8 cellular contexts compared by ENCODE assay signal in the genomic region with DNA sequence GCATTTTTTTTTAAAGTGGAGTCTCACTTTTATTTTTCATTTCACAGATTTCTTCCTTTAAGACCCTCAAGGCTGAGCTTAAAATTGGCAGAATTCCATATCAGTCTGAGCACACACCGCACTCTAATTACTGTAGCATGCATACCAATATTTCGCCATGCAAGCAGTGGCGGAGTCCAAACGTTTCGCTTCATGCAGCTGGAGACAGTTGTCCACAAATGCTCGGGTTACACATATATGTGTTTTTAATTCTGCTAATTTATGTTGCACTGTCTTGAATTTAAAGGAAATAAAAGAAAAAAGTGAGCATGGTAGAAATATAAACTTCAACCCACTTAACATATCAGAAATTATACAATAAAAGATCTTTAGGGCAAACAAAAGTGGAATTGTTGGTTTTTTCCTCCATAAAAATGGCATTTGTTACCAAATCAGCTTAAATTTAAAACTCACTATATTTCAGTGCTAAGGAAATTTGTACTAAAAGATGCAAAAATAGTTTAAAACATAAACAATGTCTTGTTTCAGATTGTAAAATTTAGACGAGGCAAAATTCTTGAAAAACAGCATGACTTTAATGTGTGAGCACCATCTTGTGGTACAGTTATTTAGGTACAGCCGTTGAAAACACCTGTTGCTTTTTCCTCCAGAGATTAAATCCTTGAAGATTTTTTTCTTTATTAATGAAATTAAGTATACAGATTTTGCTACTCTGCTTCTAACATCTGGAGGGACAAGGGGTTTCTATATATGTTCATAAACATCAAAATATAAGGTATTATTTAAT.
DNase-seq lines count a peak whose midpoint lies in the region; ATAC-seq and TF ChIP-seq lines count a peak whose summit lies in the region.

No MANE protein-coding gene starts in this region.

- in situ Hi-C loops in ACHN (cut with HindIII; ENCODE audit: low pct_ligation_motif_present, low pct_unique_long_range_greater_than_20kb, low sequenced_read_pairs) = no loop called here

- peak; percentile 51 for TF ChIP-seq CTCF in foreskin fibroblast (IDR thresholded peaks at IDR 0.05; ENCODE audit: low read depth, low read length)

- peak overlapping the region; percentile 24 to 50 for H3K4me3 ChIP-seq in foreskin fibroblast (ENCODE audit: low read depth in 1 of 2, low read length in 2 of 2)

- DNase-seq in ACHN (peak; percentile 75), NAMALWA (ENCODE audit: low spot score) (peak; percentile 72), SKM-1 treated with dmso at 0.1 percent for 144 hours (lab: John Stamatoyannopoulos, UW; ENCODE audit: unreplicated experiment) (peak; percentile 52), foreskin fibroblast (peak; percentile 15 to 60), pons (ENCODE audit: low spot score) (peak; percentile 69), activated gamma-delta T cell (lab: John Stamatoyannopoulos, UW) (no peak)
- DNase-seq in stimulated activated CD4-positive, alpha-beta T cell treated with anti-CD3 and anti-CD28 coated beads, Interleukin-4, amount 100 ng/mL, for 1 hour = no peak

- ATAC-seq in GM18498 (IDR thresholded peaks at IDR 0.05; ENCODE audit: unreplicated experiment) = peak; percentile 50

Comparison
In these comparisons a context has a peak if more than half of its experiments do, and no peak if none do; other contexts are left out.
1. DNase-seq: peak in ACHN (single experiment), NAMALWA (single experiment), SKM-1 treated with dmso at 0.1 percent for 144 hours (single experiment), foreskin fibroblast (2 of 2) and pons (single experiment); none in activated gamma-delta T cell (single experiment) and stimulated activated CD4-positive, alpha-beta T cell treated with anti-CD3 and anti-CD28 coated beads, Interleukin-4, amount 100 ng/mL, for 1 hour (single experiment).